ENCODE assay signal across 8 cellular contexts in the genomic region with DNA sequence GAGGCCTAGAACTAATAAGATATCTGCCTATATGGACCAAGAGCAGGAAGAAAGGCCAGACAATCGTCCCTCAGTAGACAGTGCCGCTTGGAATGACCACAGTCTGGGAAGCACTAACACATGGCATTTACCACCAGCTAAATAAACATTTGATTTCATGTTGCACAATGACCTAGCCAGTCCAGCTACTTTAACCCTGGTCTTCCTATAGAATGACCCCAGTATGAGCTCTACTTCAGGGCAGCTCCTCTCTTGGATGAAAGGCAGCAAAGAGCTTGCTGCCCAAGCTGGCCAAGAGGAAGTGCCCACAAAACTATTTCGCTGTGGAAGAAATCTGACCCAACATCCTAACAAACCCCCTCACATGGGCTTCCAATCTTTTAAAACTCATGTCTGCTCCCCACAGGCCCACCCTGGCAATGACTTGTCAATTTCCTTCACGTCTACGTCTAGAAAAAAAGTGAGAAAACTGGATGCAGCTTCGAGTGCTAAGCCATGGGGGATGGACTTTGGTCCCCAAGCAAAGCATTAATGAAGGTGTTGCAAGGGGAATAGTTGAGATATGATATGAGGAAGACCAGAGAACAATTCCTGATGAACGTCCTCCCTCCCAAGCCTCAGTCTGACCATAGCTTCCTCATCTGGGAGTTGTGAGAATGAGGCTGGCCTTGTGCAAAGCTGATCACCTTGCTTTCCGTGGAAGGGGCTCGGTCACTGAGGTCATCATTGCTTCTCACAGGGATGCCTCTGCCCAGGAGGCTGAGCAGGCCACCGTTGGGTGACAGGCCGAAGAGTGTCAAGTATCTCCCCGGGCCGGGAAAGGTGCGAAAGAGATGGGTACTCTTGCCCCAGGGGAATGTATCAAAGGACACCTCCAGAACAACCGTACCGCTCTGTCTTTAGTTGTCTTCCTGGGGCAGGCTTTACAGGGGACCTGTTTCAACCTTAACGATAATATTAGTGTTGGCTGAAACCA. TPM values are rescaled to one million over a fixed set of nuclear protein-coding genes. Genes with fewer than 3 reads are reported as not detected.
DNase-seq lines count a peak whose midpoint lies in the region; ATAC-seq and TF ChIP-seq lines count a peak whose summit lies in the region.

No MANE protein-coding gene starts in this region.

- no peak overlapping the region for H2AK5ac ChIP-seq in mesendoderm (ENCODE audit: low read length)

- H3K4me1 ChIP-seq in mesendoderm (ENCODE audit: control insufficient read depth, low read depth, low read length) = peaks cover 6% of the 10 kb centered on the region
- H3K4me1 ChIP-seq in vagina = peaks cover 15% of the 10 kb centered on the region

- peaks cover 35% of the 10 kb centered on the region for H3K4me1 Mint-ChIP-seq in central memory CD8-positive, alpha-beta T cell

- no peak overlapping the region for H3K18ac ChIP-seq in mesendoderm (ENCODE audit: low read length)

- peak overlapping the region; percentile 91 for H3K4me3 Mint-ChIP-seq in central memory CD8-positive, alpha-beta T cell

- H3K9ac ChIP-seq in mesendoderm (ENCODE audit: low read length) = peak overlapping the region; percentile 79

- no peaks in the 10 kb centered on the region for H3K79me1 ChIP-seq in mesendoderm (ENCODE audit: low read length)

- no peak for TF ChIP-seq CTCF in vagina (IDR thresholded peaks at IDR 0.05)

- no peak overlapping the region for H3K27ac ChIP-seq in mesendoderm (ENCODE audit: low read depth, low read length)
- peak overlapping the region; percentile 82 for H3K27ac ChIP-seq in vagina

- H3K27ac Mint-ChIP-seq in central memory CD8-positive, alpha-beta T cell (ENCODE audit: low read depth) = peak overlapping the region; percentile 78

- no peaks in the 10 kb centered on the region for H3K9me3 ChIP-seq in vagina

- H3K4me3 ChIP-seq in mesendoderm (ENCODE audit: low read length) = peak overlapping the region; percentile 81
- H3K4me3 ChIP-seq in vagina = peak overlapping the region; percentile 67 to 83

- H3K79me2 ChIP-seq in mesendoderm (ENCODE audit: control insufficient read depth, insufficient read depth, low read length) = no peaks in the 10 kb centered on the region

- WGBS in mesendoderm (ENCODE audit: extremely low coverage, insufficient coverage, low lambda C conversion rate) = no CpG with 5 or more reads among the region's 17 CpGs

- no peak overlapping the region for H4K5ac ChIP-seq in mesendoderm (ENCODE audit: low read length)

- H3K4ac ChIP-seq in mesendoderm (ENCODE audit: low read depth, low read length) = no peak overlapping the region

- H3K23ac ChIP-seq in mesendoderm (ENCODE audit: low read length) = no peak overlapping the region

- intact Hi-C loops in vagina (cut with DNase I) = no loop called here

- no peak for TF ChIP-seq POLR2A in vagina (IDR thresholded peaks at IDR 0.05)

- H3K36me3 ChIP-seq in mesendoderm (ENCODE audit: control insufficient read depth, insufficient read depth, low read length) (no peaks in the 10 kb centered on the region), vagina (no peaks in the 10 kb centered on the region)

- peak; percentile 12 for ATAC-seq in GM18909 (IDR thresholded peaks at IDR 0.05; ENCODE audit: poor library complexity, unreplicated experiment)
- peak; percentile 2 for ATAC-seq in central memory CD8-positive, alpha-beta T cell (replicated peaks; ENCODE audit: extremely low read depth, poor library complexity, severe bottlenecking)

- H3K4me2 ChIP-seq in mesendoderm (ENCODE audit: low read length) = peak overlapping the region; percentile 90

- H3K27me3 Mint-ChIP-seq in central memory CD8-positive, alpha-beta T cell = no peaks in the 10 kb centered on the region

- no peaks in the 10 kb centered on the region for H3K9me3 Mint-ChIP-seq in central memory CD8-positive, alpha-beta T cell

- no peak overlapping the region for H2BK120ac ChIP-seq in mesendoderm (ENCODE audit: low read depth, low read length)

- in situ Hi-C loops in KBM-7 (cut with MboI; ENCODE audit: low pct_unique_long_range_greater_than_20kb, low sequenced_read_pairs) = no loop called here

- no peak overlapping the region for H4K8ac ChIP-seq in mesendoderm (ENCODE audit: low read depth, low read length)

- DNase-seq in KBM-7 = peak; percentile 54
- no peak for DNase-seq in central memory CD8-positive, alpha-beta T cell (ENCODE audit: low spot score in 2 of 2)
- no peak for DNase-seq in mesendoderm
- no peak for DNase-seq in vagina (ENCODE audit: extremely low spot score in 2 of 2)
- DNase-seq in amniotic stem cell (lab: John Stamatoyannopoulos, UW) = no peak
- DNase-seq in effector CD4-positive, alpha-beta T cell = no peak
- DNase-seq in NCI-H510A (lab: John Stamatoyannopoulos, UW) = no peak

- H3K27me3 ChIP-seq in mesendoderm (ENCODE audit: insufficient read depth, low read length, poor library complexity) (no peaks in the 10 kb centered on the region), vagina (no peaks in the 10 kb centered on the region)

- H3K36me3 Mint-ChIP-seq in central memory CD8-positive, alpha-beta T cell (ENCODE audit: insufficient read depth) = peaks cover 15% of the 10 kb centered on the region

- H3K56ac ChIP-seq in mesendoderm (ENCODE audit: low read length) = peak overlapping the region; percentile 86

- H2BK15ac ChIP-seq in mesendoderm (replicated peaks; ENCODE audit: low read depth) = no peak overlapping the region

- no peak overlapping the region for H2BK5ac ChIP-seq in mesendoderm (ENCODE audit: low read length)

RNA-seq across cellular contexts. Expression of a gene that starts 1.0 kb away (rescaled TPM):
- polyA plus RNA-seq in mesendoderm (2013, experiment 1 of 2) = 5.0 TPM
- polyA plus RNA-seq in mesendoderm (2013, experiment 2 of 2) = 5.1 TPM
- total RNA-seq in vagina = 24.1 TPM

RNA-seq across cellular contexts. Expression of a gene that starts 21.0 kb away (rescaled TPM):
- 72.8 TPM for polyA plus RNA-seq in mesendoderm (2013, experiment 1 of 2)
- 75.4 TPM for polyA plus RNA-seq in mesendoderm (2013, experiment 2 of 2)
- total RNA-seq in vagina = 59.4 TPM

RNA-seq across cellular contexts. Expression of a gene that starts 50.0 kb away (rescaled TPM):
- polyA plus RNA-seq in mesendoderm (2013, experiment 1 of 2) = 28.3 TPM
- 29.0 TPM for polyA plus RNA-seq in mesendoderm (2013, experiment 2 of 2)
- total RNA-seq in vagina = 23.8 TPM
